Comparison of ENCODE assay signal across 8 cellular contexts in the genomic region with DNA sequence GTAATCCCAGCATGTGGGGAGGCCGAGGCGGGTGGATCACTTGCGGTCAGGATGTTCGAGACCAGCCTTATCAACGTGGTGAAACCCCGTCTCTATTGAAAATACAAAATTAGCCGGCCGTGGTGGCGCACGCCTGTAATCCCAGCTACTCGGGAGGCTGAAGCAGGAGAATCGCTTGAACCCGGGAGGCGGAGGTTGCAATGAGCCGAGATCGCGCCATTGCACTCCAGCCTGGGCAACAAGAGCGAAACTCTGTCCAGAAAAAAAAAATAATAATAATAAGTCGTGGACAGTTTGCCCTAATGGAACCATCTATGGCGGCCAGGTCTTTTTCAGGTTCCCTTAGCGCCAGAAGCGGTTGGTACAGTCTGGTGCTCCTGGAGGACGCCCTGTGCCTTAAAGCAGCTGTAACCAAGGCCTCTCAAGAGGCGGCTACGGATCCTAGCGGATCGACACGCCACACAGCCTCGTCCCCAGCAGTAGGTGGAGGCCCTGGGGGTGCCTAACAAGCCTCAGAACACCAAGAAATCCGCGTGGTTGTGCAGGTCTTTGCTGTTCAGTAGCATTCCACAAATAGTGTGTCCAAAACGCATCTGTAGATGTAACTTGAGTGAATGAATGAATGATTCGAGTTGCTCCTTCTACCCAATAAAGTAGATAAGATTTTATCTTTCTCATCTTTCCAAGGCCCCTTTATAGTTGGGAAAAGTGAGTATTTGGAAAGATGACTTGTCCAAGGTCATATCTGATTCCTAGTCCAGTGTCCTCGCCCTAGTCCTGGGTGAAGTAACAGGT. TPM values are rescaled to one million over a fixed set of nuclear protein-coding genes. Genes with fewer than 3 reads are reported as not detected.
A peak's percentile ranks its signal among the peaks of the same experiment; 100 is the strongest.
DNase-seq lines count a peak whose midpoint lies in the region; ATAC-seq and TF ChIP-seq lines count a peak whose summit lies in the region.

No MANE protein-coding gene starts in this region.

- intact Hi-C loops in PC-9 (cut with micrococcal nuclease; ENCODE audit: unreplicated experiment) = loop anchor here (2.0 kb wide), 1 partner anchor 26 kb away; a partner anchor contains a TSS

- H3K79me2 ChIP-seq in DOHH2 (ENCODE audit: control insufficient read depth, low read length) (peaks cover 62% of the 10 kb centered on the region), PC-9 (ENCODE audit: low read depth) (peaks cover 41% of the 10 kb centered on the region)

- CTCF ChIA-PET in PC-9 (lab: Charles Lee) = no interaction called here

- H3K9me2 ChIP-seq in DOHH2 (replicated peaks; ENCODE audit: control insufficient read depth, low read length) = no peaks in the 10 kb centered on the region
- H3K9me2 ChIP-seq in PC-9 (ENCODE audit: insufficient read depth) = no peaks in the 10 kb centered on the region

- H3K4me1 ChIP-seq in DOHH2 (ENCODE audit: control insufficient read depth, low read length) = peaks cover 42% of the 10 kb centered on the region
- peaks cover 12% of the 10 kb centered on the region for H3K4me1 ChIP-seq in PC-9 (replicated peaks; ENCODE audit: insufficient read depth)

- no peak for DNase-seq in PC-9
- DNase-seq in dermis blood vessel endothelial cell = peak; percentile 45
- DNase-seq in myocyte (ENCODE audit: low read depth) = peak; percentile 33
- no peak for DNase-seq in C1 segment of cervical spinal cord (lab: John Stamatoyannopoulos, UW)
- DNase-seq in SW 1271 (lab: John Stamatoyannopoulos, UW) = no peak
- DNase-seq in activated CD4-positive, alpha-beta T cell treated with anti-CD3 and anti-CD28 coated beads for 48 hours = no peak

- H3K27ac ChIP-seq in DOHH2 (ENCODE audit: low read depth, low read length) (peak overlapping the region; percentile 73), PC-9 (peak overlapping the region; percentile 29; the same call in 1 of the 2 replicates)

- peaks cover 21% of the 10 kb centered on the region for H4K20me1 ChIP-seq in DOHH2 (ENCODE audit: control insufficient read depth, insufficient read depth, low read depth, low read length)
- H4K20me1 ChIP-seq in PC-9 (ENCODE audit: insufficient read depth) = peaks cover 18% of the 10 kb centered on the region

- no TSS peak for BruUV-seq in PC-9 (replicated peaks; lab: Mats Ljungman, UMichigan)

- peak overlapping the region; percentile 95 for H3K4me3 ChIP-seq in DOHH2 (ENCODE audit: low read length)
- peak overlapping the region; percentile 84 for H3K4me3 ChIP-seq in PC-9

- peaks cover 58% of the 10 kb centered on the region for H3K36me3 ChIP-seq in DOHH2 (ENCODE audit: control insufficient read depth, low read length)
- H3K36me3 ChIP-seq in PC-9 (ENCODE audit: low read depth) = peaks cover 6% of the 10 kb centered on the region; the same call in 1 of the 2 replicates

- ATAC-seq in HG02885 (IDR thresholded peaks at IDR 0.05; ENCODE audit: poor library complexity, unreplicated experiment) = no peak

- H3K27me3 ChIP-seq in DOHH2 (ENCODE audit: control insufficient read depth, low read length) (no peaks in the 10 kb centered on the region), PC-9 (ENCODE audit: insufficient read depth, low read depth) (no peaks in the 10 kb centered on the region)

- TF ChIP-seq CTCF in DOHH2 (IDR thresholded peaks at IDR 0.05; ENCODE audit: low read depth, low read length, poor library complexity, severe bottlenecking) (no peak), PC-9 (conservative IDR thresholded peaks at IDR 0.05) (no peak)

- POLR2A ChIA-PET in PC-9 (lab: Charles Lee; ENCODE audit: unreplicated experiment) = no interaction called here

- H2AFZ ChIP-seq in PC-9 = no peak overlapping the region; the same call in 1 of the 2 replicates

- H3F3A ChIP-seq in DOHH2 (ENCODE audit: control insufficient read depth, insufficient read depth) (peaks cover 44% of the 10 kb centered on the region), PC-9 (ENCODE audit: insufficient read depth, low read depth) (peaks cover 38% of the 10 kb centered on the region)

- H3K9me3 ChIP-seq in DOHH2 (ENCODE audit: control insufficient read depth, insufficient read depth, low read length) (no peaks in the 10 kb centered on the region), PC-9 (ENCODE audit: insufficient read depth, low read depth) (no peaks in the 10 kb centered on the region)

- H3K4me2 ChIP-seq in DOHH2 (ENCODE audit: low read length) (peak overlapping the region; percentile 82), PC-9 (peak overlapping the region; percentile 95)

RNA-seq across cellular contexts. Expression of a gene that starts 1.0 kb away (rescaled TPM):
- total RNA-seq in PC-9 (2021) (177 and 243 TPM in 2 replicates), dermis blood vessel endothelial cell (218 and 349 TPM in 2 replicates), myocyte (463 and 464 TPM in 2 replicates)
- polyA plus RNA-seq in myocyte (2012) = 680 TPM

RNA-seq across cellular contexts. Expression of a gene that starts 18.8 kb away (rescaled TPM):
- total RNA-seq in PC-9 (2021) = 25.4 and 27.0 TPM in 2 replicates
- total RNA-seq in dermis blood vessel endothelial cell = 29.4 and 35.7 TPM in 2 replicates
- 25.1 and 26.8 TPM in 2 replicates for total RNA-seq in myocyte
- 40.5 TPM for polyA plus RNA-seq in myocyte (2012)

RNA-seq across cellular contexts. Expression of a gene that starts 19.0 kb away (rescaled TPM):
- total RNA-seq in PC-9 (2021) = 29.1 and 29.6 TPM in 2 replicates
- 38.7 and 39.8 TPM in 2 replicates for total RNA-seq in dermis blood vessel endothelial cell
- total RNA-seq in myocyte = 42.1 and 49.9 TPM in 2 replicates
- polyA plus RNA-seq in myocyte (2012) = 45.1 TPM

RNA-seq across cellular contexts. Expression of a gene that starts 25.8 kb away (rescaled TPM):
- total RNA-seq in PC-9 (2021) (22.6 and 34.3 TPM in 2 replicates), dermis blood vessel endothelial cell (10.4 and 20.3 TPM in 2 replicates), myocyte (25.6 and 26.5 TPM in 2 replicates)
- 28.1 TPM for polyA plus RNA-seq in myocyte (2012)

Comparison
In these comparisons a context has a peak if more than half of its experiments do, and no peak if none do; other contexts are left out.
1. DNase-seq: peak in dermis blood vessel endothelial cell (single experiment) and myocyte (single experiment); none in PC-9 (0 of 2), C1 segment of cervical spinal cord (0 of 14), SW 1271 (0 of 2) and activated CD4-positive, alpha-beta T cell treated with anti-CD3 and anti-CD28 coated beads for 48 hours (single experiment).